Comparison of ENCODE assay signal across 20 cellular contexts in genomic region chr9:122334916-122335315, GRCh38. TPM values are rescaled to one million over a fixed set of nuclear protein-coding genes. Genes with fewer than 3 reads are reported as not detected.
DNase-seq lines count a peak whose midpoint lies in the region; ATAC-seq and TF ChIP-seq lines count a peak whose summit lies in the region.
"Had no signal": no experiment of that assay in that cellular context is flagged by ENCODE, and none has a peak within 500 bp of the region (broad histone marks: within the 10 kb centered on the region; RNA-seq: fewer than 3 reads in every experiment).

No MANE protein-coding gene starts in this region.

- CTCF ChIA-PET in MCF 10A (lab: Yijun Ruan, JAX): interaction anchor here (0.6 to 2.5 kb wide), 5 partner anchors 16 to 677 kb away, joined by 3 to 10 read pairs (median 4); no protein-coding TSS in a partner anchor
- CTCF ChIA-PET in activated CD8-positive, alpha-beta T cell treated with anti-CD3 and anti-CD28 coated beads for 36 hours (lab: Charles Lee): interaction anchor here (2.4 kb wide), 1 partner anchor 16 kb away, joined by 9 read pairs; no protein-coding TSS in a partner anchor

- no peaks in the 10 kb centered on the region for H3K9me3 ChIP-seq in breast epithelium
- H3K9me3 ChIP-seq: BLaER1 had no signal

- no peaks in the 10 kb centered on the region for H3K27me3 ChIP-seq in breast epithelium
- H3K27me3 ChIP-seq: BLaER1 had no signal

- no peaks in the 10 kb centered on the region for H3K4me1 ChIP-seq in breast epithelium

- H3K27ac Mint-ChIP-seq in MCF 10A (ENCODE audit: low read depth, unreplicated experiment): no peak overlapping the region
- no peak overlapping the region for H3K27ac Mint-ChIP-seq in activated CD8-positive, alpha-beta T cell treated with anti-CD3 and anti-CD28 coated beads for 36 hours
- H3K27ac Mint-ChIP-seq: CD8-positive, alpha-beta T cell had no signal

- ATAC-seq in HG03108 (IDR thresholded peaks at IDR 0.05; ENCODE audit: unreplicated experiment) (no peak), GM18511 (IDR thresholded peaks at IDR 0.05; ENCODE audit: unreplicated experiment) (no peak)
- ATAC-seq in activated CD8-positive, alpha-beta T cell treated with anti-CD3 and anti-CD28 coated beads for 36 hours: no peak
- ATAC-seq: CD8-positive, alpha-beta T cell; SK-N-SH treated with all-trans-retinoic acid at 6 μM for 48 hours had no signal

- peaks cover 15% of the 10 kb centered on the region for H3K27me3 Mint-ChIP-seq in MCF 10A (ENCODE audit: insufficient read depth, unreplicated experiment)
- no peaks in the 10 kb centered on the region for H3K27me3 Mint-ChIP-seq in activated CD8-positive, alpha-beta T cell treated with anti-CD3 and anti-CD28 coated beads for 36 hours

- intact Hi-C loops in MCF 10A (cut with micrococcal nuclease): no loop called here
- intact Hi-C loops in breast epithelium (cut with DNase I; ENCODE audit: low total_unique reads): no loop called here
- intact Hi-C loops in activated CD8-positive, alpha-beta T cell treated with anti-CD3 and anti-CD28 coated beads for 36 hours (cut with micrococcal nuclease): no loop called here

- in situ Hi-C loops in astrocyte of the spinal cord (cut with HindIII; ENCODE audit: low sequenced_read_pairs): no loop called here

- H3K4me3 Mint-ChIP-seq in MCF 10A (ENCODE audit: unreplicated experiment): no peak overlapping the region
- no peak overlapping the region for H3K4me3 Mint-ChIP-seq in activated CD8-positive, alpha-beta T cell treated with anti-CD3 and anti-CD28 coated beads for 36 hours
- H3K4me3 Mint-ChIP-seq: CD8-positive, alpha-beta T cell had no signal

- H3K4me3 ChIP-seq in breast epithelium (no peak overlapping the region), astrocyte of the spinal cord (ENCODE audit: low read depth, low read length) (no peak overlapping the region), fibroblast of the aortic adventitia (ENCODE audit: low read depth, low read length) (no peak overlapping the region)
- H3K4me3 ChIP-seq: BLaER1 had no signal

- H3K4me1 Mint-ChIP-seq in MCF 10A (ENCODE audit: insufficient read depth, unreplicated experiment): peaks cover 5% of the 10 kb centered on the region
- H3K4me1 Mint-ChIP-seq in activated CD8-positive, alpha-beta T cell treated with anti-CD3 and anti-CD28 coated beads for 36 hours (ENCODE audit: low read depth): peaks cover 3% of the 10 kb centered on the region

- DNase-seq in MCF 10A (ENCODE audit: unreplicated experiment) (peak; percentile 16), breast epithelium (ENCODE audit: low spot score in 2 of 2) (no peak), astrocyte of the spinal cord (ENCODE audit: low read depth, low spot score) (peak; percentile 22), fibroblast of the aortic adventitia (ENCODE audit: low read depth) (peak; percentile 45), NCI-H510A treated with DMSO at 0.1 percent for 48 hours (lab: John Stamatoyannopoulos, UW) (no peak)
- no peak for DNase-seq in activated CD8-positive, alpha-beta T cell treated with anti-CD3 and anti-CD28 coated beads for 36 hours
- DNase-seq: CD8-positive, alpha-beta T cell; DMS79 treated with DMSO at 0.1 percent for 48 hours; GF-D8; MM.1S; NCI-H1105; NCI-H1694; NCI-H226; NCI-H526 treated with DMSO at 0.1 percent for 48 hours; SHP77 treated with DMSO at 0.1 percent for 48 hours had no signal

- POLR2A ChIA-PET in MCF 10A (lab: Yijun Ruan, JAX): interaction anchor here (0.8 kb wide), 1 partner anchor 723 kb away, joined by 3 read pairs; no protein-coding TSS in a partner anchor
- POLR2A ChIA-PET in activated CD8-positive, alpha-beta T cell treated with anti-CD3 and anti-CD28 coated beads for 36 hours (lab: Charles Lee): no interaction called here

- H3K36me3 Mint-ChIP-seq in MCF 10A (ENCODE audit: insufficient read depth, unreplicated experiment): peaks cover 10% of the 10 kb centered on the region
- peaks cover 6% of the 10 kb centered on the region for H3K36me3 Mint-ChIP-seq in activated CD8-positive, alpha-beta T cell treated with anti-CD3 and anti-CD28 coated beads for 36 hours (ENCODE audit: low read depth)

- TF ChIP-seq POLR2A in breast epithelium (IDR thresholded peaks at IDR 0.05): no peak

- H3K9me3 Mint-ChIP-seq in MCF 10A (ENCODE audit: unreplicated experiment): no peaks in the 10 kb centered on the region
- H3K9me3 Mint-ChIP-seq in activated CD8-positive, alpha-beta T cell treated with anti-CD3 and anti-CD28 coated beads for 36 hours: no peaks in the 10 kb centered on the region
- H3K9me3 Mint-ChIP-seq: CD8-positive, alpha-beta T cell had no signal

- H3K36me3 ChIP-seq in breast epithelium: no peaks in the 10 kb centered on the region

- H3K27ac ChIP-seq in breast epithelium: no peak overlapping the region
- H3K27ac ChIP-seq: 22Rv1, BLaER1 had no signal

- no TSS peak for BruUV-seq in MCF 10A (replicated peaks; lab: Mats Ljungman, UMichigan)

- no peak for TF ChIP-seq CTCF in MCF 10A (IDR thresholded peaks at IDR 0.05; ENCODE audit: unreplicated experiment)
- TF ChIP-seq CTCF in breast epithelium (IDR thresholded peaks at IDR 0.05): no peak
- no peak for TF ChIP-seq CTCF in astrocyte of the spinal cord (IDR thresholded peaks at IDR 0.05; ENCODE audit: low read depth, low read length)
- no peak for TF ChIP-seq CTCF in fibroblast of the aortic adventitia (IDR thresholded peaks at IDR 0.05; ENCODE audit: insufficient read depth, low read length)
- TF ChIP-seq CTCF in activated CD8-positive, alpha-beta T cell treated with anti-CD3 and anti-CD28 coated beads for 36 hours (IDR thresholded peaks at IDR 0.05): no peak

RNA-seq across cellular contexts. Expression of gene PTGS1, which starts 35.9 kb away (rescaled TPM):
- total RNA-seq in MCF 10A (2022) (0.20 and 0.70 TPM in 2 replicates), breast epithelium (1 to 10 TPM; 2.6 to 8.0 (median 4.5) TPM), fibroblast of the aortic adventitia (ENCODE audit: low replicate concordance) (6.3 and 173 TPM in 2 replicates)
- under 1 TPM in 1 of 2 experiments, not detected in 1; 0.23 TPM for total RNA-seq in activated CD8-positive, alpha-beta T cell treated with anti-CD3 and anti-CD28 coated beads for 36 hours
- total RNA-seq: CD8-positive, alpha-beta T cell had no signal

Comparison
In these comparisons a context has a peak if more than half of its experiments do, and no peak if none do; other contexts are left out.
1. DNase-seq: peak in MCF 10A (single experiment), astrocyte of the spinal cord (single experiment) and fibroblast of the aortic adventitia (single experiment); none in breast epithelium (0 of 2), NCI-H510A treated with DMSO at 0.1 percent for 48 hours (single experiment) and activated CD8-positive, alpha-beta T cell treated with anti-CD3 and anti-CD28 coated beads for 36 hours (single experiment).